ENCODE assay signal across 11 cellular contexts in genomic region chr2:123953848-123954247, GRCh38.
DNase-seq lines count a peak whose midpoint lies in the region; ATAC-seq and TF ChIP-seq lines count a peak whose summit lies in the region.
"Had no signal": no experiment of that assay in that cellular context is flagged by ENCODE, and none has a peak within 500 bp of the region (broad histone marks: within the 10 kb centered on the region; RNA-seq: fewer than 3 reads in every experiment).

No MANE protein-coding gene starts in this region.

- no peaks in the 10 kb centered on the region for H3K9me3 ChIP-seq in RWPE2 (ENCODE audit: severe bottlenecking)

- no peaks in the 10 kb centered on the region for H3K36me3 ChIP-seq in RWPE2 (ENCODE audit: low read depth)

- peak; percentile 56; the same call in 1 of the 3 replicates for ATAC-seq in RWPE2 (ENCODE audit: low read depth)
- ATAC-seq: natural killer cell treated with Interleukin-12 subunit alpha and Interleukin-12 subunit beta and Interleukin-15 and Interleukin-18, amount 100 ng/mL, for 72 hours had no signal

- in situ Hi-C loops in ACHN (cut with HindIII; ENCODE audit: low pct_ligation_motif_present, low pct_unique_long_range_greater_than_20kb, low sequenced_read_pairs): no loop called here

- H3K27ac ChIP-seq in RWPE2 (ENCODE audit: poor library complexity, severe bottlenecking): no peak overlapping the region

- no peak overlapping the region for H3K4me3 ChIP-seq in RWPE2 (ENCODE audit: severe bottlenecking)
- no peak overlapping the region for H3K4me3 ChIP-seq in fibroblast of the aortic adventitia (ENCODE audit: low read depth, low read length)

- DNase-seq in ACHN (peak; percentile 13), HT1080 (ENCODE audit: low read depth) (peak; percentile 94), RWPE2 (ENCODE audit: low spot score) (no peak), fibroblast of the aortic adventitia (ENCODE audit: low read depth) (peak; percentile 0), iPS-NIHi11 (ENCODE audit: low spot score) (no peak), NCI-H526 (lab: John Stamatoyannopoulos, UW) (no peak), COLO668 (lab: John Stamatoyannopoulos, UW; ENCODE audit: unreplicated experiment) (no peak), globus pallidus (ENCODE audit: low spot score) (no peak)
- DNase-seq: SIG-M5, small intestine had no signal

- TF ChIP-seq CTCF in RWPE2 (IDR thresholded peaks at IDR 0.05; ENCODE audit: poor library complexity, severe bottlenecking): no peak
- TF ChIP-seq CTCF in fibroblast of the aortic adventitia (IDR thresholded peaks at IDR 0.05; ENCODE audit: insufficient read depth, low read length): no peak

- no peaks in the 10 kb centered on the region for H3K27me3 ChIP-seq in RWPE2 (ENCODE audit: insufficient read depth, poor library complexity, severe bottlenecking)

- no peaks in the 10 kb centered on the region for H3K4me1 ChIP-seq in RWPE2 (ENCODE audit: insufficient read depth, poor library complexity, severe bottlenecking)

Comparison
In these comparisons a context has a peak if more than half of its experiments do, and no peak if none do; other contexts are left out.
1. DNase-seq: peak in ACHN (single experiment), HT1080 (single experiment) and fibroblast of the aortic adventitia (single experiment); none in RWPE2 (single experiment), iPS-NIHi11 (single experiment), NCI-H526 (0 of 2), COLO668 (single experiment) and globus pallidus (single experiment).